Comparison of ENCODE assay signal across 22 cellular contexts in the genomic region with DNA sequence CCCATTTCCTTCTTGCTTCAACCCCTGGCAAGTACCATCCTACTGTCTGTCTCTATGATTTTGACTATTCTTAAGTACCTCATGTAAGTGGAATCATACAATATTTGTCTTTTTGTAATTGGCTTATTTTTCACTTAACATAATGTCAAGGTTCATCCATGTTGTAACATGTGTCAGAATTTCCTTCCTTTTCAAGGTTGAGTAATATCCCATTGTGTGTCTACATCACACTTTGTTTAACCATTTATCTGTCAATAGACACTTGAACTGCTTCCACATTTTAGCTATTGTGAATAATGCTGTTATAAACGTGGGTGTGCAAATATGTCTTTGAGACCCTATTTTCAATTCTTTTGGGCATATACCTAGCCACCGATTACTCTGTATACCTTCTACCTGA. TPM values are rescaled to one million over a fixed set of nuclear protein-coding genes. Genes with fewer than 3 reads are reported as not detected.
A peak's percentile ranks its signal among the peaks of the same experiment; 100 is the strongest.
DNase-seq lines count a peak whose midpoint lies in the region; ATAC-seq and TF ChIP-seq lines count a peak whose summit lies in the region.
"Had no signal": no experiment of that assay in that cellular context is flagged by ENCODE, and none has a peak within 500 bp of the region (broad histone marks: within the 10 kb centered on the region; RNA-seq: fewer than 3 reads in every experiment).

No MANE protein-coding gene starts in this region.

- CTCF ChIA-PET in CD4-positive, alpha-beta T cell (lab: Charles Lee): no interaction called here

- no peaks in the 10 kb centered on the region for H3K36me3 Mint-ChIP-seq in CD4-positive, alpha-beta T cell (ENCODE audit: low read depth)
- H3K36me3 Mint-ChIP-seq: CD8-positive, alpha-beta T cell had no signal

- no peaks in the 10 kb centered on the region for H3K9me3 ChIP-seq in CD4-positive, alpha-beta T cell (ENCODE audit: control insufficient read depth, low read length)
- H3K9me3 ChIP-seq: BLaER1, Caco-2 had no signal

- DNase-seq in NOMO-1 treated with DMSO at 0.1 percent for 48 hours (lab: John Stamatoyannopoulos, UW; ENCODE audit: unreplicated experiment): peak; percentile 58
- no peak for DNase-seq in NOMO-1 treated with dmso at 0.1 percent for 144 hours (lab: John Stamatoyannopoulos, UW; ENCODE audit: unreplicated experiment)
- DNase-seq in GF-D8 (lab: John Stamatoyannopoulos, UW): peak; percentile 14
- DNase-seq in dermis blood vessel endothelial cell: peak; percentile 42
- peak; percentile 26 to 73 for DNase-seq in lung microvascular endothelial cell (ENCODE audit: low read depth in 2 of 2)
- DNase-seq in OCI-M2 (lab: John Stamatoyannopoulos, UW; ENCODE audit: unreplicated experiment): no peak
- DNase-seq in CD4-positive, alpha-beta T cell: no peak
- DNase-seq in NCI-H1436 treated with DMSO at 0.1 percent for 48 hours (lab: John Stamatoyannopoulos, UW): no peak
- DNase-seq: Caco-2; CD8-positive, alpha-beta T cell; NCI-H1048; NCI-H1417; NCI-H1694 treated with DMSO at 0.1 percent for 48 hours; NCI-H524; NCI-H82; NK-92 treated with Interleukin-12 subunit alpha and Interleukin-12 subunit beta, amount 100 ng/mL, for 24 hours; SHP77 had no signal

- TF ChIP-seq CTCF in CD4-positive, alpha-beta T cell (IDR thresholded peaks at IDR 0.05): no peak

- POLR2A ChIA-PET in CD4-positive, alpha-beta T cell (lab: Charles Lee): no interaction called here

- no peak for ATAC-seq in CD4-positive, alpha-beta T cell (ENCODE audit: poor library complexity)
- ATAC-seq: CD8-positive, alpha-beta T cell; GM12878; HCT116; Panc1 had no signal

- H3K4me3 Mint-ChIP-seq in CD4-positive, alpha-beta T cell: no peak overlapping the region
- H3K4me3 Mint-ChIP-seq: CD8-positive, alpha-beta T cell had no signal

- H3K27ac Mint-ChIP-seq in CD4-positive, alpha-beta T cell: no peak overlapping the region
- H3K27ac Mint-ChIP-seq: CD8-positive, alpha-beta T cell had no signal

- H3K4me1 Mint-ChIP-seq in CD4-positive, alpha-beta T cell (ENCODE audit: low read depth): no peaks in the 10 kb centered on the region

- H3K27me3 ChIP-seq in CD4-positive, alpha-beta T cell (ENCODE audit: control insufficient read depth, insufficient read depth, low read length): no peaks in the 10 kb centered on the region
- H3K27me3 ChIP-seq: BLaER1 had no signal

- no peaks in the 10 kb centered on the region for H3K9me3 Mint-ChIP-seq in CD4-positive, alpha-beta T cell

- no peaks in the 10 kb centered on the region for H3K27me3 Mint-ChIP-seq in CD4-positive, alpha-beta T cell

- no peak overlapping the region for H3K27ac ChIP-seq in CD4-positive, alpha-beta T cell (ENCODE audit: low read depth, low read length)
- H3K27ac ChIP-seq: BLaER1, RWPE1 had no signal

- intact Hi-C loops in CD4-positive, alpha-beta T cell (cut with DNase I, micrococcal nuclease): no loop called here

RNA-seq across cellular contexts. Expression of a gene that starts 14.0 kb away (rescaled TPM):
- total RNA-seq in dermis blood vessel endothelial cell (3.0 and 3.2 TPM in 2 replicates), lung microvascular endothelial cell (1.6 and 3.5 TPM in 2 replicates)
- total RNA-seq in CD4-positive, alpha-beta T cell: under 1 TPM; 0.45 to 0.47 TPM

Comparison
In these comparisons a context has a peak if more than half of its experiments do, and no peak if none do; other contexts are left out.
1. DNase-seq: peak in NOMO-1 treated with DMSO at 0.1 percent for 48 hours (single experiment), GF-D8 (single experiment), dermis blood vessel endothelial cell (single experiment) and lung microvascular endothelial cell (2 of 2); none in NOMO-1 treated with dmso at 0.1 percent for 144 hours (single experiment), OCI-M2 (single experiment), CD4-positive, alpha-beta T cell (0 of 10) and NCI-H1436 treated with DMSO at 0.1 percent for 48 hours (single experiment).